ENCODE assay signal across 13 cellular contexts in the genomic region with DNA sequence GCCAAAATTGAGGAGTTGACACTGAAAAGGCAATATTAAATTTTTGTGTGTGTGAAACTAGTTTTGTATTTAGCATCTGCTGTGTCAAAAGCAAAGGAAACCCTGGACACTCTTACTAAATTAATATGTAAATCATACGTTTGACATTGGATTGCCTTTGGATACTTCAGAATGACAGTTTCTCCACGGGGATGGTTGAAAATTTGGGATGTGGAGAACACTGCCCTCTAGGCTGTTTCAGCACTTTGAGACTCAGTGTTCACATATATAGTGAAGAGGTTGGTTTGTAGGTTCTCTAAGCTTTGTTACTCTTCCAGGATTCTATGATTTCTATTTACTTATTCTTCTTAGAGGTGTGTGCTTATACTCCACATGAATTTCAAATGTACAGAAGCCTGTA. TPM values are rescaled to one million over a fixed set of nuclear protein-coding genes. Genes with fewer than 3 reads are reported as not detected.
DNase-seq lines count a peak whose midpoint lies in the region; ATAC-seq, FAIRE-seq and TF ChIP-seq lines count a peak whose summit lies in the region.
"Had no signal": no experiment of that assay in that cellular context is flagged by ENCODE, and none has a peak within 500 bp of the region (broad histone marks: within the 10 kb centered on the region; RNA-seq: fewer than 3 reads in every experiment).

No MANE protein-coding gene starts in this region.

- FAIRE-seq in GM19239 (lab: Jason Lieb, UNC): no peak
- FAIRE-seq: frontal cortex had no signal

- ATAC-seq in HG02759 (IDR thresholded peaks at IDR 0.05; ENCODE audit: unreplicated experiment): no peak

- H3K27ac ChIP-seq in tibial artery: no peak overlapping the region
- H3K27ac ChIP-seq: BLaER1 had no signal

- intact Hi-C loops in tibial artery (cut with DNase I; ENCODE audit: low total_unique reads): loop anchor here (5.0 kb wide), 2 partner anchors 209 to 1599 kb away; no protein-coding TSS in a partner anchor

- TF ChIP-seq CTCF in foreskin fibroblast (IDR thresholded peaks at IDR 0.05; ENCODE audit: low read depth, low read length) (peak; percentile 19), tibial artery (IDR thresholded peaks at IDR 0.05) (no peak)

- peaks cover 0 to 22% (median 12%) of the 10 kb centered on the region in 4 donors for H3K4me1 ChIP-seq in tibial artery

- DNase-seq in NCI-H748 (lab: John Stamatoyannopoulos, UW; ENCODE audit: unreplicated experiment) (peak; percentile 59), NCI-H748 treated with DMSO at 0.1 percent for 48 hours (lab: John Stamatoyannopoulos, UW) (no peak), SK-MEL-5 (ENCODE audit: low read depth, low spot score) (peak; percentile 51), foreskin fibroblast (peak; percentile 13 to 61), superior temporal gyrus (ENCODE audit: extremely low spot score) (peak; percentile 69), GM19239 (ENCODE audit: insufficient read length, low spot score) (no peak), tibial artery (no peak)
- DNase-seq: activated CD8-positive, alpha-beta memory T cell treated with anti-CD3 and anti-CD28 coated beads, Interleukin-2, amount 50 U/mL, for 4 hours; mesenchymal stem cell; NCI-H187 had no signal

- H3K4me3 ChIP-seq in foreskin fibroblast (ENCODE audit: low read depth in 1 of 2, low read length in 2 of 2) (peak overlapping the region; percentile 13 to 80), tibial artery (no peak overlapping the region)
- H3K4me3 ChIP-seq: BLaER1 had no signal

- in situ Hi-C loops in SK-MEL-5 (cut with HindIII; ENCODE audit: low pct_unique_long_range_greater_than_20kb, low sequenced_read_pairs): no loop called here

- no peaks in the 10 kb centered on the region for H3K27me3 ChIP-seq in tibial artery

- H3K9me3 ChIP-seq in tibial artery: no peaks in the 10 kb centered on the region

- no peaks in the 10 kb centered on the region for H3K36me3 ChIP-seq in tibial artery
- H3K36me3 ChIP-seq: BLaER1 had no signal

RNA-seq across cellular contexts. Expression of gene ROBO2, which starts 3.0 kb away (rescaled TPM):
- 32.3 and 42.2 TPM in 2 replicates for total RNA-seq in SK-MEL-5 (2014; rRNA removed; shearing (Covaris generic))
- 14.9 and 18.0 TPM in 2 replicates for polyA plus RNA-seq in SK-MEL-5 (2015; cell fraction: cytosol; rRNA removed)
- 10.4 and 15.3 TPM in 2 replicates for polyA plus RNA-seq in SK-MEL-5 (2015; cell fraction: nucleus; rRNA removed)

Comparison
In these comparisons a context has a peak if more than half of its experiments do, and no peak if none do; other contexts are left out.
1. DNase-seq: peak in NCI-H748 (single experiment), SK-MEL-5 (single experiment), foreskin fibroblast (2 of 2) and superior temporal gyrus (single experiment); none in NCI-H748 treated with DMSO at 0.1 percent for 48 hours (single experiment), GM19239 (single experiment) and tibial artery (0 of 2).
2. H3K4me3 ChIP-seq: peak in foreskin fibroblast (2 of 2); none in tibial artery (0 of 2).